Comparison of ENCODE assay signal across 8 cellular contexts in the genomic region with DNA sequence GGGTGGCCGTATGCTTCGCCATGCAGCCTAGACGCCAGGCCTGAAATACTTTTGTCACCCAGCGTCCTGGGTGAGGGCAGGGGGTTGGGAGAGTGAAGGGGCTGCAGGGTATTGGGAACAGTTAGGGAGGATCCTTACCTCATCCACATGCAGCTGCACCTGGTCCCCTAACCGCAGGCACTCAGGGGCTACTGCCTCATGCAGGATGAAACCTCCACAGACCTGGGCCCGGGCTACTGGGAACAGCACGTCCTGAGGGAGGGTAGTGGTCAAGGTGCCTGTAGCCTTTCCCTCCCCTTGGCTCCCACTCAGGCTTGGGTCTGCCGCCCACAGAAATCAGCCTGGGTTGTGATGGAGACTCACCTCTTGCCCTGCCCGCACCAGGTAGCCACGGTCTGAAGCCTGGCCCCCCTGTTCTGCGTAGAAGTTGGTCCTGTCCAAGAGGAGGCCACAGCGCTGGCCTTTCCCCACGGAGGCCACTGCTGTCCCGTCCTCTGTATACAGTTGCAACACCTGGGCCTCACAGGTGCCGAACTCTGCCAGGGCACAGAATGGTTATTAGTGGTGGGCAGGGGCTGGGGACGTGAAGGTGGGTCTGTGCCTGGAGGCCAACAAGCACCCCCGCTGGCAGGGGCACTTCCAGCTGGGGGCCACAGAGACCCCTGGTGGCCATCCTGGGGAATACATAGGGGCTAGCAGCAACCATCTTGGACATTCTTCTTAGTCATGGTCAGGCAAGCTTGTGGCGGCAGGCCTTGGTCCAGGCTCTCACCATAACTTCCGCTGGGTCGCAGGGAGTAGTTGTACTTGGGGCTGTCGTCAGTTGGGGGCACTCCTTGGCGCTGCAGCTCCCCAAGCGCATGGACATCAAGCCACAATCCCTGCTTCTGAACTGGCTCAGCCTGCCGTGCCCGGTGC. TPM values are rescaled to one million over a fixed set of nuclear protein-coding genes. Genes with fewer than 3 reads are reported as not detected.
DNase-seq lines count a peak whose midpoint lies in the region; ATAC-seq, FAIRE-seq and TF ChIP-seq lines count a peak whose summit lies in the region.

No MANE protein-coding gene starts in this region.

- H3K27me3 ChIP-seq in CD8-positive, alpha-beta memory T cell (ENCODE audit: insufficient read depth, low read length, poor library complexity, severe bottlenecking), result no peaks in the 10 kb centered on the region
- H3K27me3 ChIP-seq in HCT116 (ENCODE audit: insufficient read depth, low read length) (no peaks in the 10 kb centered on the region), breast epithelium (no peaks in the 10 kb centered on the region), HepG2 (ENCODE audit: control insufficient read depth in 1 of 2, insufficient read depth in 2 of 2, low read length in 2 of 2) (no peaks in the 10 kb centered on the region), suprapubic skin (no peaks in the 10 kb centered on the region)

- in situ Hi-C loops in HepG2 (cut with HindIII; ENCODE audit: extremely low pct_ligation_motif_present, low pct_unique_long_range_greater_than_20kb), result no loop called here

- H3K4me1 Mint-ChIP-seq in CD8-positive, alpha-beta memory T cell, result no peaks in the 10 kb centered on the region

- TF ChIP-seq CTCF in HCT116 (IDR thresholded peaks at IDR 0.05 in 2 of 3, conservative IDR thresholded peaks at IDR 0.05 in 1 of 3; ENCODE audit: borderline replicate concordance in 1 of 3, insufficient read depth in 1 of 3, low read depth in 2 of 3, low read length in 2 of 3) (peak; percentile 46 to 87 (median 85); a peak in 5 of 6 replicates), breast epithelium (IDR thresholded peaks at IDR 0.05) (peak; percentile 26 to 47 (median 38)), HepG2 (CRISPR knock-in tag; IDR thresholded peaks at IDR 0.05) (peak; percentile 93), suprapubic skin (IDR thresholded peaks at IDR 0.05) (peak; percentile 12 to 67)

- H3K9me3 ChIP-seq in CD8-positive, alpha-beta memory T cell (ENCODE audit: low read length), result no peaks in the 10 kb centered on the region
- H3K9me3 ChIP-seq in HCT116 (ENCODE audit: control insufficient read depth in 1 of 2, insufficient read depth in 1 of 2, low read depth in 1 of 2, low read length in 2 of 2) (no peaks in the 10 kb centered on the region), breast epithelium (no peaks in the 10 kb centered on the region), HepG2 (ENCODE audit: low read length) (no peaks in the 10 kb centered on the region), suprapubic skin (no peaks in the 10 kb centered on the region)

- H3K9ac ChIP-seq in HCT116 (ENCODE audit: low read length) (no peak overlapping the region), HepG2 (ENCODE audit: insufficient read depth, low read depth, low read length) (no peak overlapping the region)

- POLR2A ChIA-PET in CD8-positive, alpha-beta memory T cell (lab: Charles Lee), result interaction anchor here (0.6 kb wide), 1 partner anchor 11 kb away, joined by 8 read pairs; no protein-coding TSS in a partner anchor
- POLR2A ChIA-PET in HCT116 (lab: Charles Lee) (interaction anchor here (1.4 kb wide), 1 partner anchor 8 kb away, joined by 4 read pairs; a partner anchor contains a TSS), HepG2 (lab: Yijun Ruan, JAX) (interaction anchor here (1.1 to 1.9 kb wide), 4 partner anchors 8 to 58 kb away, joined by 4 to 7 read pairs (median 4); a partner anchor contains a TSS)

- ATAC-seq in HCT116, result peak; percentile 76
- ATAC-seq in HepG2, result peak; percentile 77
- no peak for ATAC-seq in GM18873 (IDR thresholded peaks at IDR 0.05; ENCODE audit: low FRiP score, unreplicated experiment)

- TF ChIP-seq EP300 in HepG2 (IDR thresholded peaks at IDR 0.05; ENCODE audit: low read depth in 2 of 2, low read length in 2 of 2), result no peak
- no peak for TF ChIP-seq EP300 in HepG2 (CRISPR knock-in tag; IDR thresholded peaks at IDR 0.05; ENCODE audit: borderline replicate concordance)
- no peak for TF ChIP-seq EP300 in suprapubic skin (IDR thresholded peaks at IDR 0.05)

- no peak overlapping the region for H3K4me3 Mint-ChIP-seq in CD8-positive, alpha-beta memory T cell

- no peaks in the 10 kb centered on the region for H4K20me1 ChIP-seq in HCT116 (ENCODE audit: insufficient read depth)
- no peaks in the 10 kb centered on the region for H4K20me1 ChIP-seq in HepG2 (ENCODE audit: insufficient read depth, low read length)

- RAD21 ChIA-PET in HCT116 (lab: Charles Lee; ENCODE audit: low non-redundant PET in 1 of 2, low total read pairs in 2 of 2, uncharacterized antibody in 2 of 2, unreplicated experiment in 2 of 2), result interaction anchor here (0.8 to 1.1 kb wide), 1 partner anchor 37 kb away, joined by 3 to 4 read pairs; no protein-coding TSS in a partner anchor

- no peaks in the 10 kb centered on the region for H3K9me2 ChIP-seq in HCT116 (ENCODE audit: insufficient read depth)

- TF ChIP-seq RAD21 in HCT116 (IDR thresholded peaks at IDR 0.05; ENCODE audit: low read depth) (peak; percentile 52), HepG2 (CRISPR knock-in tag; IDR thresholded peaks at IDR 0.05) (peak; percentile 47)

- no peak overlapping the region for H3K27ac Mint-ChIP-seq in CD8-positive, alpha-beta memory T cell

- no peak for TF ChIP-seq POLR2A in HCT116 (IDR thresholded peaks at IDR 0.05; ENCODE audit: borderline replicate concordance, extremely low read depth, insufficient read depth, insufficient read length)
- no peak for TF ChIP-seq POLR2A in breast epithelium (IDR thresholded peaks at IDR 0.05)
- TF ChIP-seq POLR2A in HepG2 (IDR thresholded peaks at IDR 0.05; ENCODE audit: insufficient read depth in 1 of 2, low read depth in 2 of 2, low read length in 2 of 2), result no peak
- TF ChIP-seq POLR2A in suprapubic skin (IDR thresholded peaks at IDR 0.05), result no peak

- intact Hi-C loops in HCT116 (cut with micrococcal nuclease), result loop anchor here (1.0 kb wide), 1 partner anchor 36 kb away; no protein-coding TSS in a partner anchor
- intact Hi-C loops in breast epithelium (cut with DNase I; ENCODE audit: low total_unique reads), result no loop called here
- intact Hi-C loops in HepG2 (cut with micrococcal nuclease; ENCODE audit: unreplicated experiment), result loop anchor here (1.0 kb wide), 1 partner anchor 36 kb away; no protein-coding TSS in a partner anchor

- no peaks in the 10 kb centered on the region for H3K79me2 ChIP-seq in HCT116 (ENCODE audit: insufficient read depth, low read length)
- H3K79me2 ChIP-seq in HepG2 (ENCODE audit: insufficient read depth, low read length), result no peaks in the 10 kb centered on the region

- H3K4me3 ChIP-seq in CD8-positive, alpha-beta memory T cell (ENCODE audit: low read length), result no peak overlapping the region
- H3K4me3 ChIP-seq in HCT116 (replicated peaks in 1 of 2; ENCODE audit: low read depth in 1 of 2, low read length in 2 of 2) (no peak overlapping the region), breast epithelium (no peak overlapping the region), HepG2 (replicated peaks in 1 of 3; ENCODE audit: insufficient read depth in 1 of 3, low read depth in 2 of 3, low read length in 3 of 3) (no peak overlapping the region), suprapubic skin (no peak overlapping the region)

- CTCF ChIA-PET in CD8-positive, alpha-beta memory T cell (lab: Charles Lee), result interaction anchor here (0.8 to 4.5 kb wide), 12 partner anchors 9 to 206 kb away, joined by 3 to 36 read pairs (median 4); no protein-coding TSS in a partner anchor
- CTCF ChIA-PET in HCT116 (lab: Charles Lee) (interaction anchor here (0.6 to 2.1 kb wide), 7 partner anchors 8 to 208 kb away, joined by 3 to 18 read pairs (median 5); a partner anchor contains a TSS), HepG2 (lab: Yijun Ruan, JAX; ENCODE audit: low intra/inter-chr PET ratio, low total read pairs) (interaction anchor here (3.9 kb wide), 1 partner anchor 37 kb away, joined by 37 read pairs; no protein-coding TSS in a partner anchor)

- H3K27me3 Mint-ChIP-seq in CD8-positive, alpha-beta memory T cell, result no peaks in the 10 kb centered on the region

- H3K36me3 ChIP-seq in CD8-positive, alpha-beta memory T cell (ENCODE audit: insufficient read depth, low read length), result peaks cover 53% of the 10 kb centered on the region
- H3K36me3 ChIP-seq in HCT116 (ENCODE audit: control insufficient read depth in 1 of 2, insufficient read depth in 2 of 2, low read length in 2 of 2) (peaks cover 30 to 61% of the 10 kb centered on the region in 2 experiments), breast epithelium (no peaks in the 10 kb centered on the region), HepG2 (replicated peaks in 1 of 2; ENCODE audit: control insufficient read depth in 1 of 2, insufficient read depth in 2 of 2, low read length in 2 of 2) (peaks cover 55 to 73% of the 10 kb centered on the region in 2 experiments), suprapubic skin (peaks cover 93% of the 10 kb centered on the region)

- H3K4me2 ChIP-seq in HCT116 (ENCODE audit: low read length) (no peak overlapping the region), HepG2 (ENCODE audit: low read depth, low read length) (no peak overlapping the region)

- H3K36me3 Mint-ChIP-seq in CD8-positive, alpha-beta memory T cell, result peaks cover 0 to 91% (median 11%) of the 10 kb centered on the region in 3 donors

- no peaks in the 10 kb centered on the region for H3K9me3 Mint-ChIP-seq in CD8-positive, alpha-beta memory T cell

- H3K4me1 ChIP-seq in CD8-positive, alpha-beta memory T cell (ENCODE audit: insufficient read depth, low read length), result no peaks in the 10 kb centered on the region
- H3K4me1 ChIP-seq in HCT116 (ENCODE audit: control insufficient read depth in 1 of 2, insufficient read depth in 2 of 2, low read length in 2 of 2), result no peaks in the 10 kb centered on the region
- H3K4me1 ChIP-seq in breast epithelium, result no peaks in the 10 kb centered on the region
- no peaks in the 10 kb centered on the region for H3K4me1 ChIP-seq in HepG2 (ENCODE audit: insufficient read depth, low read length)
- no peaks in the 10 kb centered on the region for H3K4me1 ChIP-seq in suprapubic skin

- WGBS in HepG2 (ENCODE audit: low lambda C conversion rate), result 93% methylated on average over 19 of the region's 25 CpGs
- 75% methylated on average over 15 of the region's 25 CpGs for WGBS in suprapubic skin

- BruUV-seq in HCT116 (replicated peaks; lab: Mats Ljungman, UMichigan) (no TSS peak), HepG2 (replicated peaks; lab: Mats Ljungman, UMichigan) (no TSS peak)

- no peak overlapping the region for H3K27ac ChIP-seq in CD8-positive, alpha-beta memory T cell (ENCODE audit: low read depth, low read length)
- H3K27ac ChIP-seq in HCT116 (ENCODE audit: low read depth, low read length) (no peak overlapping the region), breast epithelium (no peak overlapping the region), HepG2 (ENCODE audit: extremely low read length, insufficient read depth, low read length) (no peak overlapping the region), suprapubic skin (no peak overlapping the region)

- H2AFZ ChIP-seq in HCT116 (ENCODE audit: low read depth, low read length, poor library complexity, severe bottlenecking) (no peak overlapping the region), HepG2 (ENCODE audit: low read length) (no peak overlapping the region)

- FAIRE-seq in HepG2 (lab: Jason Lieb, UNC), result peak; percentile 67

- peak; percentile 18 to 67 (median 36) for DNase-seq in CD8-positive, alpha-beta memory T cell
- peak; percentile 10 for DNase-seq in HCT116 (ENCODE audit: low read depth, low spot score)
- peak in 3 of 5 experiments; percentile 28 to 38 (median 29) for DNase-seq in T-helper 2 cell
- DNase-seq in breast epithelium (ENCODE audit: low spot score in 2 of 2), result no peak
- DNase-seq in HepG2 (ENCODE audit: low spot score), result peak; percentile 44
- DNase-seq in suprapubic skin (ENCODE audit: low spot score in 2 of 2), result no peak
- DNase-seq in SIG-M5 (lab: John Stamatoyannopoulos, UW), result no peak

RNA-seq across cellular contexts. Expression of a gene that starts 8.6 kb away (rescaled TPM):
- 10 to 100 TPM; 25.8 to 27.7 TPM for total RNA-seq in CD8-positive, alpha-beta memory T cell
- 10.4 TPM for polyA plus RNA-seq in CD8-positive, alpha-beta memory T cell
- 14.9 TPM for total RNA-seq in HCT116 (2021; ENCODE audit: unreplicated experiment)
- 6.6 and 7.0 TPM in 2 replicates for polyA plus RNA-seq in HCT116 (2012)
- total RNA-seq in breast epithelium, result 10 to 100 TPM in 2 of 3 donors, 1 to 10 TPM in 1; 6.9 to 16.5 (median 12.8) TPM
- 13.7 and 24.1 TPM in 2 replicates for total RNA-seq in HepG2 (2016; rRNA removed; fragmentation: Illumina TruSeq; extraction: Trizol)
- 6.5 and 8.6 TPM in 2 replicates for total RNA-seq in HepG2 (2016; cell fraction: cytosol; rRNA removed; fragmentation: Illumina TruSeq; extraction: Trizol; ENCODE audit: low read depth)
- 10.9 and 25.7 TPM in 2 replicates for total RNA-seq in HepG2 (2016; cell fraction: insoluble cytoplasmic fraction; rRNA removed; fragmentation: Illumina TruSeq; extraction: Trizol)
- 4.5 and 4.6 TPM in 2 replicates for total RNA-seq in HepG2 (2016; cell fraction: membrane; rRNA removed; fragmentation: Illumina TruSeq; extraction: Trizol)
- total RNA-seq in HepG2 (2016; cell fraction: nucleus; rRNA removed; fragmentation: Illumina TruSeq; extraction: Trizol), result 23.2 and 25.2 TPM in 2 replicates
- 7.5 and 8.3 TPM in 2 replicates for polyA plus RNA-seq in HepG2 (2011; rRNA removed)
- 4.3 and 6.6 TPM in 2 replicates for polyA plus RNA-seq in HepG2 (2011; cell fraction: cytosol; rRNA removed)
- 17.7 and 21.8 TPM in 2 replicates for polyA plus RNA-seq in HepG2 (2011; cell fraction: nucleus; rRNA removed)
- polyA plus RNA-seq in HepG2 (2012), result 4.8 and 6.1 TPM in 2 replicates
- 0.89 and 0.94 TPM in 2 replicates for polyA plus RNA-seq in HepG2 (2016; cell fraction: cytosol; fragmentation: Illumina TruSeq; extraction: Trizol; ENCODE audit: low read depth)
- 7.2 and 9.1 TPM in 2 replicates for polyA plus RNA-seq in HepG2 (2016; cell fraction: insoluble cytoplasmic fraction; fragmentation: Illumina TruSeq; extraction: Trizol; ENCODE audit: low read depth)
- polyA plus RNA-seq in HepG2 (2016; cell fraction: membrane; fragmentation: Illumina TruSeq; extraction: Trizol; ENCODE audit: low read depth), result 1.7 and 1.8 TPM in 2 replicates
- polyA plus RNA-seq in HepG2 (2016; cell fraction: nucleus; fragmentation: Illumina TruSeq; extraction: Trizol; ENCODE audit: insufficient read depth, low read depth), result 27.7 and 30.3 TPM in 2 replicates
- polyA minus RNA-seq in HepG2 (2011; rRNA and poly(A)+ RNA removed; ENCODE audit: low replicate concordance), result 19.5 and 27.4 TPM in 2 replicates
- 5.3 and 5.6 TPM in 2 replicates for polyA minus RNA-seq in HepG2 (2011; cell fraction: cytosol; rRNA and poly(A)+ RNA removed)
- 24.0 and 26.8 TPM in 2 replicates for polyA minus RNA-seq in HepG2 (2011; cell fraction: nucleus; rRNA and poly(A)+ RNA removed)
- 10 to 100 TPM; 13.9 to 17.7 (median 16.4) TPM for total RNA-seq in suprapubic skin

RNA-seq across cellular contexts. Expression of a gene that starts 34.3 kb away (rescaled TPM):
- not detected for total RNA-seq in CD8-positive, alpha-beta memory T cell
- polyA plus RNA-seq in CD8-positive, alpha-beta memory T cell, result not detected
- not detected for total RNA-seq in HCT116 (2021; ENCODE audit: unreplicated experiment)
- 0.34 and 0.35 TPM in 2 replicates for polyA plus RNA-seq in HCT116 (2012)
- under 1 TPM in 1 of 3 donors, not detected in 2; 0.15 TPM for total RNA-seq in breast epithelium
- total RNA-seq in HepG2 (2016; rRNA removed; fragmentation: Illumina TruSeq; extraction: Trizol), result not detected in 2 replicates
- total RNA-seq in HepG2 (2016; cell fraction: cytosol; rRNA removed; fragmentation: Illumina TruSeq; extraction: Trizol; ENCODE audit: low read depth), result not detected in 2 replicates
- 0.06 TPM in 1 of 2 replicates, not detected in the other for total RNA-seq in HepG2 (2016; cell fraction: insoluble cytoplasmic fraction; rRNA removed; fragmentation: Illumina TruSeq; extraction: Trizol)
- total RNA-seq in HepG2 (2016; cell fraction: membrane; rRNA removed; fragmentation: Illumina TruSeq; extraction: Trizol), result not detected in 2 replicates
- not detected in 2 replicates for total RNA-seq in HepG2 (2016; cell fraction: nucleus; rRNA removed; fragmentation: Illumina TruSeq; extraction: Trizol)
- 0.01 TPM in 1 of 2 replicates, not detected in the other for polyA plus RNA-seq in HepG2 (2011; rRNA removed)
- polyA plus RNA-seq in HepG2 (2011; cell fraction: cytosol; rRNA removed), result 0.01 TPM in 1 of 2 replicates, not detected in the other
- 0.02 TPM in 1 of 2 replicates, not detected in the other for polyA plus RNA-seq in HepG2 (2011; cell fraction: nucleus; rRNA removed)
- 0.19 TPM in 2 replicates for polyA plus RNA-seq in HepG2 (2012)
- not detected in 2 replicates for polyA plus RNA-seq in HepG2 (2016; cell fraction: cytosol; fragmentation: Illumina TruSeq; extraction: Trizol; ENCODE audit: low read depth)
- polyA plus RNA-seq in HepG2 (2016; cell fraction: insoluble cytoplasmic fraction; fragmentation: Illumina TruSeq; extraction: Trizol; ENCODE audit: low read depth), result not detected in 2 replicates
- polyA plus RNA-seq in HepG2 (2016; cell fraction: membrane; fragmentation: Illumina TruSeq; extraction: Trizol; ENCODE audit: low read depth), result not detected in 2 replicates
- not detected in 2 replicates for polyA plus RNA-seq in HepG2 (2016; cell fraction: nucleus; fragmentation: Illumina TruSeq; extraction: Trizol; ENCODE audit: insufficient read depth, low read depth)
- not detected in 2 replicates for polyA minus RNA-seq in HepG2 (2011; rRNA and poly(A)+ RNA removed; ENCODE audit: low replicate concordance)
- not detected in 2 replicates for polyA minus RNA-seq in HepG2 (2011; cell fraction: cytosol; rRNA and poly(A)+ RNA removed)
- not detected in 2 replicates for polyA minus RNA-seq in HepG2 (2011; cell fraction: nucleus; rRNA and poly(A)+ RNA removed)
- total RNA-seq in suprapubic skin, result under 1 TPM in 2 of 4 donors, not detected in 2; 0.10 to 0.15 TPM

RNA-seq across cellular contexts. Expression of a gene that starts 37.9 kb away (rescaled TPM):
- not detected for total RNA-seq in CD8-positive, alpha-beta memory T cell
- not detected for polyA plus RNA-seq in CD8-positive, alpha-beta memory T cell
- total RNA-seq in HCT116 (2021; ENCODE audit: unreplicated experiment), result not detected
- polyA plus RNA-seq in HCT116 (2012), result not detected in 2 replicates
- not detected for total RNA-seq in breast epithelium
- not detected in 2 replicates for total RNA-seq in HepG2 (2016; rRNA removed; fragmentation: Illumina TruSeq; extraction: Trizol)
- total RNA-seq in HepG2 (2016; cell fraction: cytosol; rRNA removed; fragmentation: Illumina TruSeq; extraction: Trizol; ENCODE audit: low read depth), result not detected in 2 replicates
- not detected in 2 replicates for total RNA-seq in HepG2 (2016; cell fraction: insoluble cytoplasmic fraction; rRNA removed; fragmentation: Illumina TruSeq; extraction: Trizol)
- total RNA-seq in HepG2 (2016; cell fraction: membrane; rRNA removed; fragmentation: Illumina TruSeq; extraction: Trizol), result not detected in 2 replicates
- total RNA-seq in HepG2 (2016; cell fraction: nucleus; rRNA removed; fragmentation: Illumina TruSeq; extraction: Trizol), result not detected in 2 replicates
- not detected in 2 replicates for polyA plus RNA-seq in HepG2 (2011; rRNA removed)
- not detected in 2 replicates for polyA plus RNA-seq in HepG2 (2011; cell fraction: cytosol; rRNA removed)
- not detected in 2 replicates for polyA plus RNA-seq in HepG2 (2011; cell fraction: nucleus; rRNA removed)
- not detected in 2 replicates for polyA plus RNA-seq in HepG2 (2012)
- polyA plus RNA-seq in HepG2 (2016; cell fraction: cytosol; fragmentation: Illumina TruSeq; extraction: Trizol; ENCODE audit: low read depth), result not detected in 2 replicates
- not detected in 2 replicates for polyA plus RNA-seq in HepG2 (2016; cell fraction: insoluble cytoplasmic fraction; fragmentation: Illumina TruSeq; extraction: Trizol; ENCODE audit: low read depth)
- not detected in 2 replicates for polyA plus RNA-seq in HepG2 (2016; cell fraction: membrane; fragmentation: Illumina TruSeq; extraction: Trizol; ENCODE audit: low read depth)
- not detected in 2 replicates for polyA plus RNA-seq in HepG2 (2016; cell fraction: nucleus; fragmentation: Illumina TruSeq; extraction: Trizol; ENCODE audit: insufficient read depth, low read depth)
- polyA minus RNA-seq in HepG2 (2011; rRNA and poly(A)+ RNA removed; ENCODE audit: low replicate concordance), result not detected in 2 replicates
- polyA minus RNA-seq in HepG2 (2011; cell fraction: cytosol; rRNA and poly(A)+ RNA removed), result not detected in 2 replicates
- polyA minus RNA-seq in HepG2 (2011; cell fraction: nucleus; rRNA and poly(A)+ RNA removed), result not detected in 2 replicates
- not detected for total RNA-seq in suprapubic skin

RNA-seq across cellular contexts. Expression of a gene that starts 39.2 kb away (rescaled TPM):
- 10 to 100 TPM; 33.1 to 34.3 TPM for total RNA-seq in CD8-positive, alpha-beta memory T cell
- polyA plus RNA-seq in CD8-positive, alpha-beta memory T cell, result 5.3 TPM
- total RNA-seq in HCT116 (2021; ENCODE audit: unreplicated experiment) (7.6 TPM), breast epithelium (10 to 100 TPM in 2 of 3 donors, 1 to 10 TPM in 1; 4.0 to 25.9 (median 14.4) TPM), HepG2 (2016; rRNA removed; fragmentation: Illumina TruSeq; extraction: Trizol) (14.5 and 15.0 TPM in 2 replicates), suprapubic skin (10 to 100 TPM; 12.9 to 25.0 (median 16.1) TPM)
- 6.2 and 8.2 TPM in 2 replicates for polyA plus RNA-seq in HCT116 (2012)
- total RNA-seq in HepG2 (2016; cell fraction: cytosol; rRNA removed; fragmentation: Illumina TruSeq; extraction: Trizol; ENCODE audit: low read depth), result 5.3 and 5.4 TPM in 2 replicates
- 15.7 and 16.3 TPM in 2 replicates for total RNA-seq in HepG2 (2016; cell fraction: insoluble cytoplasmic fraction; rRNA removed; fragmentation: Illumina TruSeq; extraction: Trizol)
- 10.7 and 10.8 TPM in 2 replicates for total RNA-seq in HepG2 (2016; cell fraction: membrane; rRNA removed; fragmentation: Illumina TruSeq; extraction: Trizol)
- 8.5 and 11.8 TPM in 2 replicates for total RNA-seq in HepG2 (2016; cell fraction: nucleus; rRNA removed; fragmentation: Illumina TruSeq; extraction: Trizol)
- 6.7 and 8.5 TPM in 2 replicates for polyA plus RNA-seq in HepG2 (2011; rRNA removed)
- 7.7 and 9.3 TPM in 2 replicates for polyA plus RNA-seq in HepG2 (2011; cell fraction: cytosol; rRNA removed)
- polyA plus RNA-seq in HepG2 (2011; cell fraction: nucleus; rRNA removed), result 11.7 and 15.6 TPM in 2 replicates
- 7.1 TPM in 2 replicates for polyA plus RNA-seq in HepG2 (2012)
- polyA plus RNA-seq in HepG2 (2016; cell fraction: cytosol; fragmentation: Illumina TruSeq; extraction: Trizol; ENCODE audit: low read depth), result 3.3 and 4.0 TPM in 2 replicates
- 14.6 and 14.8 TPM in 2 replicates for polyA plus RNA-seq in HepG2 (2016; cell fraction: insoluble cytoplasmic fraction; fragmentation: Illumina TruSeq; extraction: Trizol; ENCODE audit: low read depth)
- 5.7 and 7.3 TPM in 2 replicates for polyA plus RNA-seq in HepG2 (2016; cell fraction: membrane; fragmentation: Illumina TruSeq; extraction: Trizol; ENCODE audit: low read depth)
- 14.2 and 16.3 TPM in 2 replicates for polyA plus RNA-seq in HepG2 (2016; cell fraction: nucleus; fragmentation: Illumina TruSeq; extraction: Trizol; ENCODE audit: insufficient read depth, low read depth)
- polyA minus RNA-seq in HepG2 (2011; rRNA and poly(A)+ RNA removed; ENCODE audit: low replicate concordance), result 3.3 and 10.9 TPM in 2 replicates
- 4.6 and 6.2 TPM in 2 replicates for polyA minus RNA-seq in HepG2 (2011; cell fraction: cytosol; rRNA and poly(A)+ RNA removed)
- polyA minus RNA-seq in HepG2 (2011; cell fraction: nucleus; rRNA and poly(A)+ RNA removed), result 4.5 and 8.3 TPM in 2 replicates

RNA-seq across cellular contexts. Expression of a gene that starts 47.2 kb away (rescaled TPM):
- total RNA-seq in CD8-positive, alpha-beta memory T cell, result 10 to 100 TPM; 34.8 to 35.7 TPM
- 49.0 TPM for polyA plus RNA-seq in CD8-positive, alpha-beta memory T cell
- total RNA-seq in HCT116 (2021; ENCODE audit: unreplicated experiment) (50.5 TPM), breast epithelium (10 to 100 TPM; 32.8 to 50.5 (median 38.1) TPM), HepG2 (2016; rRNA removed; fragmentation: Illumina TruSeq; extraction: Trizol) (34.9 and 61.1 TPM in 2 replicates), suprapubic skin (10 to 100 TPM; 26.2 to 38.5 (median 30.9) TPM)
- polyA plus RNA-seq in HCT116 (2012), result 35.2 and 47.5 TPM in 2 replicates
- 21.2 and 24.1 TPM in 2 replicates for total RNA-seq in HepG2 (2016; cell fraction: cytosol; rRNA removed; fragmentation: Illumina TruSeq; extraction: Trizol; ENCODE audit: low read depth)
- total RNA-seq in HepG2 (2016; cell fraction: insoluble cytoplasmic fraction; rRNA removed; fragmentation: Illumina TruSeq; extraction: Trizol), result 35.1 and 62.8 TPM in 2 replicates
- total RNA-seq in HepG2 (2016; cell fraction: membrane; rRNA removed; fragmentation: Illumina TruSeq; extraction: Trizol), result 44.9 and 53.8 TPM in 2 replicates
- total RNA-seq in HepG2 (2016; cell fraction: nucleus; rRNA removed; fragmentation: Illumina TruSeq; extraction: Trizol), result 56.1 and 63.9 TPM in 2 replicates
- 148 and 168 TPM in 2 replicates for polyA plus RNA-seq in HepG2 (2011; rRNA removed)
- polyA plus RNA-seq in HepG2 (2011; cell fraction: cytosol; rRNA removed), result 139 and 176 TPM in 2 replicates
- polyA plus RNA-seq in HepG2 (2011; cell fraction: nucleus; rRNA removed), result 99.4 and 112 TPM in 2 replicates
- polyA plus RNA-seq in HepG2 (2012), result 54.8 and 61.1 TPM in 2 replicates
- polyA plus RNA-seq in HepG2 (2016; cell fraction: cytosol; fragmentation: Illumina TruSeq; extraction: Trizol; ENCODE audit: low read depth), result 26.8 and 34.1 TPM in 2 replicates
- polyA plus RNA-seq in HepG2 (2016; cell fraction: insoluble cytoplasmic fraction; fragmentation: Illumina TruSeq; extraction: Trizol; ENCODE audit: low read depth), result 41.4 and 43.9 TPM in 2 replicates
- polyA plus RNA-seq in HepG2 (2016; cell fraction: membrane; fragmentation: Illumina TruSeq; extraction: Trizol; ENCODE audit: low read depth), result 45.2 and 53.5 TPM in 2 replicates
- 95.9 and 97.5 TPM in 2 replicates for polyA plus RNA-seq in HepG2 (2016; cell fraction: nucleus; fragmentation: Illumina TruSeq; extraction: Trizol; ENCODE audit: insufficient read depth, low read depth)
- polyA minus RNA-seq in HepG2 (2011; rRNA and poly(A)+ RNA removed; ENCODE audit: low replicate concordance), result 148 and 221 TPM in 2 replicates
- polyA minus RNA-seq in HepG2 (2011; cell fraction: cytosol; rRNA and poly(A)+ RNA removed), result 47.0 and 47.4 TPM in 2 replicates
- 26.1 and 26.9 TPM in 2 replicates for polyA minus RNA-seq in HepG2 (2011; cell fraction: nucleus; rRNA and poly(A)+ RNA removed)

Comparison
In these comparisons a context has a peak if more than half of its experiments do, and no peak if none do; other contexts are left out.
1. DNase-seq: peak in CD8-positive, alpha-beta memory T cell (5 of 5), HCT116 (single experiment), T-helper 2 cell (3 of 5) and HepG2 (single experiment); none in breast epithelium (0 of 2), suprapubic skin (0 of 2) and SIG-M5 (single experiment).
2. CTCF ChIP-seq: peak in every context shown above with its lines; median percentile 93 in HepG2; 85 in HCT116; 40 in suprapubic skin; 38 in breast epithelium.